ENCODE assay signal across 8 cellular contexts in the genomic region with DNA sequence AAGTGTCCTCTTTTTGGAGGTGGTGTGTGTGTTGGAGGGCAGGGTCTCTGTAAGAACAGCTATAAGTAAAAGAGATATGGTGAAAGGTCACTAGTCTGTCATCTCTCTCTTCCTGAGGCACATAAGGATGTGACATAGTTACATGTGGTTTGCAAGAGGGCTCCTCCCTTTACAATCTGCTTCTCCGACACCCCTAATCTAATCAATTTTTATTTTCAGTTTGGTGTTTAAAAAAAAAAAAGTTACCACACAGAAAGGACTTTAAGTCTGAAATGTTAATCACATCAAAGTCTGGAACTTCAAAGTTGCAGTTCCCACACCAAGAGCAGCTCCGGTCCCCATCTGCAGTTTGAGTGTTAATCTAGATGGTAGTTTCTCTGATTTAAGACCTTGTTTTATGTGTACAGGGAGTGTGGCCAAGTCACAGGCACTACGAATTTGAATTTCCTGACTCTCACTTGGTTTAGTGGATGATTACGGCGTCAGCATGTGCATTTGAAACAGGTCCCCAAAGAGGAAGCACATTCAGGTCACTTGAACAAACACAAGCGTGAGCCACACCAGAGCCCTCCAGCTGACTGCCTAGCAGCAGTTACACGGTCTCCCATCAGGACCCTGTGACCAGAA. TPM values are rescaled to one million over a fixed set of nuclear protein-coding genes. Genes with fewer than 3 reads are reported as not detected.
A peak's percentile ranks its signal among the peaks of the same experiment; 100 is the strongest.
DNase-seq lines count a peak whose midpoint lies in the region; ATAC-seq and TF ChIP-seq lines count a peak whose summit lies in the region.

No MANE protein-coding gene starts in this region.

- TF ChIP-seq CTCF in GM12865 (IDR thresholded peaks at IDR 0.05; ENCODE audit: insufficient read depth, low read depth, low read length, missing control alignments): no peak

- H3K27me3 Mint-ChIP-seq in activated naive CD4-positive, alpha-beta T cell treated with anti-CD3 and anti-CD28 coated beads, Interleukin-2, amount 50 U/mL, for 24 hours: no peaks in the 10 kb centered on the region
- H3K27me3 Mint-ChIP-seq in naive B cell: no peaks in the 10 kb centered on the region

- peaks cover 6% of the 10 kb centered on the region for H3K36me3 Mint-ChIP-seq in activated naive CD4-positive, alpha-beta T cell treated with anti-CD3 and anti-CD28 coated beads, Interleukin-2, amount 50 U/mL, for 24 hours
- peaks cover 0 to 10% of the 10 kb centered on the region in 2 donors for H3K36me3 Mint-ChIP-seq in naive B cell

- H3K27ac Mint-ChIP-seq in activated naive CD4-positive, alpha-beta T cell treated with anti-CD3 and anti-CD28 coated beads, Interleukin-2, amount 50 U/mL, for 24 hours: peak overlapping the region; percentile 95
- peak overlapping the region; percentile 81 to 96 (median 90) for H3K27ac Mint-ChIP-seq in naive B cell

- ATAC-seq in GM21717 (IDR thresholded peaks at IDR 0.05; ENCODE audit: unreplicated experiment): peak; percentile 77
- ATAC-seq in naive B cell (ENCODE audit: low read depth in 2 of 2): peak; percentile 90

- peak; percentile 89 for DNase-seq in GM12865 (ENCODE audit: low read depth)
- DNase-seq in NAMALWA (ENCODE audit: low spot score): peak; percentile 69
- peak; percentile 65 for DNase-seq in naive B cell
- DNase-seq in NCI-H2227 treated with DMSO at 0.1 percent for 48 hours (lab: John Stamatoyannopoulos, UW): no peak
- no peak for DNase-seq in NK-92 treated with Interleukin-12 subunit alpha and Interleukin-12 subunit beta, amount 100 ng/mL, for 24 hours (lab: John Stamatoyannopoulos, UW)
- no peak for DNase-seq in 8988T

- H3K9me3 Mint-ChIP-seq in activated naive CD4-positive, alpha-beta T cell treated with anti-CD3 and anti-CD28 coated beads, Interleukin-2, amount 50 U/mL, for 24 hours: no peaks in the 10 kb centered on the region
- H3K9me3 Mint-ChIP-seq in naive B cell: peaks cover 0 to 1% (median 0%) of the 10 kb centered on the region in 7 donors

- H3K4me3 Mint-ChIP-seq in activated naive CD4-positive, alpha-beta T cell treated with anti-CD3 and anti-CD28 coated beads, Interleukin-2, amount 50 U/mL, for 24 hours: peak overlapping the region; percentile 82
- peak overlapping the region; percentile 7 to 92 (median 84) for H3K4me3 Mint-ChIP-seq in naive B cell

- peak overlapping the region; percentile 30 for H3K4me3 ChIP-seq in GM12865 (ENCODE audit: low read depth, low read length)

- H3K4me1 Mint-ChIP-seq in activated naive CD4-positive, alpha-beta T cell treated with anti-CD3 and anti-CD28 coated beads, Interleukin-2, amount 50 U/mL, for 24 hours: peaks cover 96% of the 10 kb centered on the region
- peaks cover 66 to 96% (median 82%) of the 10 kb centered on the region in 3 donors for H3K4me1 Mint-ChIP-seq in naive B cell

RNA-seq across cellular contexts. Expression of a gene that starts 53.1 kb away (rescaled TPM):
- polyA plus RNA-seq in naive B cell (ENCODE audit: low read depth in 6 of 6): 100 to 1,000 TPM in 5 of 6 donors, 10 to 100 TPM in 1; 70.3 to 174 (median 117) TPM

Comparison
In these comparisons a context has a peak if more than half of its experiments do, and no peak if none do; other contexts are left out.
1. DNase-seq: peak in GM12865 (single experiment), NAMALWA (single experiment) and naive B cell (single experiment); none in NCI-H2227 treated with DMSO at 0.1 percent for 48 hours (single experiment), NK-92 treated with Interleukin-12 subunit alpha and Interleukin-12 subunit beta, amount 100 ng/mL, for 24 hours (single experiment) and 8988T (single experiment).